In the genomic region with DNA sequence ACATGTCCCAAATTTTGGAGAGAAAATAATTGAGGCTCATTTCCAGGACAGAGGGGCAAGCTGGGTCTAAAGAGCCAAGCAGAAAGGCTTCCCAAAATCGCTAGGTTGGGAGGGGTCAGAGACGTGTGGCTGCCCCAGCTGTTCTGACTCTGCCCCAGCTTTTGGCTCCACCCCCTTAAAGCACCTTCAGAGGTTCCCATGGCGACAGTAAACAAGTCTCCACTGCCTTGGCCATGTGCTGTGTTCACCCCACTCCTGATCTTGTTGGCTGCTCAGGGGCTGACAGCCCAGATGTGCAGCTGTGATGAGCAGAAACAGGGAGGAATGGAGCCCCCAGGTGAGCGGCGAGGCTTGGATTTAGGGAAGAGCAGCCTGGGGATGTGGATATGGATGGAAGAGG, we compare ENCODE assay signal across 1 cellular context.
TF ChIP-seq lines count a peak whose summit lies in the region.

No MANE protein-coding gene starts in this region.

TF ChIP-seq in HepG2, 621 proteins besides CTCF, POLR2A, EP300 and RAD21 (continued from another document):
- TF ChIP-seq, protein P1, sequence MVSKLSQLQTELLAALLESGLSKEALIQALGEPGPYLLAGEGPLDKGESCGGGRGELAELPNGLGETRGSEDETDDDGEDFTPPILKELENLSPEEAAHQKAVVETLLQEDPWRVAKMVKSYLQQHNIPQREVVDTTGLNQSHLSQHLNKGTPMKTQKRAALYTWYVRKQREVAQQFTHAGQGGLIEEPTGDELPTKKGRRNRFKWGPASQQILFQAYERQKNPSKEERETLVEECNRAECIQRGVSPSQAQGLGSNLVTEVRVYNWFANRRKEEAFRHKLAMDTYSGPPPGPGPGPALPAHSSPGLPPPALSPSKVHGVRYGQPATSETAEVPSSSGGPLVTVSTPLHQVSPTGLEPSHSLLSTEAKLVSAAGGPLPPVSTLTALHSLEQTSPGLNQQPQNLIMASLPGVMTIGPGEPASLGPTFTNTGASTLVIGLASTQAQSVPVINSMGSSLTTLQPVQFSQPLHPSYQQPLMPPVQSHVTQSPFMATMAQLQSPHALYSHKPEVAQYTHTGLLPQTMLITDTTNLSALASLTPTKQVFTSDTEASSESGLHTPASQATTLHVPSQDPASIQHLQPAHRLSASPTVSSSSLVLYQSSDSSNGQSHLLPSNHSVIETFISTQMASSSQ (IDR thresholded peaks at IDR 0.05; ENCODE audit: low read depth), result no peak
- TF ChIP-seq, protein P1 (CRISPR knock-in tag; IDR thresholded peaks at IDR 0.05; ENCODE audit: borderline replicate concordance), result no peak
- TF ChIP-seq FOXM1 (CRISPR knock-in tag; IDR thresholded peaks at IDR 0.05), result 0 out of 2 replicates have a peak, but pooled peaks have one; percentile 20
- TF ChIP-seq, protein P2, sequence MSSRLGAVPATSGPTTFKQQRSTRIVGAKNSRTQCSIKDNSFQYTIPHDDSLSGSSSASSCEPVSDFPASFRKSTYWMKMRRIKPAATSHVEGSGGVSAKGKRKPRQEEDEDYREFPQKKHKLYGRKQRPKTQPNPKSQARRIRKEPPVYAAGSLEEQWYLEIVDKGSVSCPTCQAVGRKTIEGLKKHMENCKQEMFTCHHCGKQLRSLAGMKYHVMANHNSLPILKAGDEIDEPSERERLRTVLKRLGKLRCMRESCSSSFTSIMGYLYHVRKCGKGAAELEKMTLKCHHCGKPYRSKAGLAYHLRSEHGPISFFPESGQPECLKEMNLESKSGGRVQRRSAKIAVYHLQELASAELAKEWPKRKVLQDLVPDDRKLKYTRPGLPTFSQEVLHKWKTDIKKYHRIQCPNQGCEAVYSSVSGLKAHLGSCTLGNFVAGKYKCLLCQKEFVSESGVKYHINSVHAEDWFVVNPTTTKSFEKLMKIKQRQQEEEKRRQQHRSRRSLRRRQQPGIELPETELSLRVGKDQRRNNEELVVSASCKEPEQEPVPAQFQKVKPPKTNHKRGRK (CRISPR knock-in tag; IDR thresholded peaks at IDR 0.05), result no peak
- TF ChIP-seq SALL2 (CRISPR knock-in tag; IDR thresholded peaks at IDR 0.05), result no peak
- no peak for TF ChIP-seq ZBTB3 (CRISPR knock-in tag; IDR thresholded peaks at IDR 0.05; ENCODE audit: borderline replicate concordance, low read depth)
- TF ChIP-seq, protein P3, sequence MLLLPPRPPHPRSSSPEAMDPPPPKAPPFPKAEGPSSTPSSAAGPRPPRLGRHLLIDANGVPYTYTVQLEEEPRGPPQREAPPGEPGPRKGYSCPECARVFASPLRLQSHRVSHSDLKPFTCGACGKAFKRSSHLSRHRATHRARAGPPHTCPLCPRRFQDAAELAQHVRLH (CRISPR knock-in tag; IDR thresholded peaks at IDR 0.05; ENCODE audit: borderline replicate concordance, low read depth), result no peak
